16 cellular contexts compared by ENCODE assay signal in the genomic region with DNA sequence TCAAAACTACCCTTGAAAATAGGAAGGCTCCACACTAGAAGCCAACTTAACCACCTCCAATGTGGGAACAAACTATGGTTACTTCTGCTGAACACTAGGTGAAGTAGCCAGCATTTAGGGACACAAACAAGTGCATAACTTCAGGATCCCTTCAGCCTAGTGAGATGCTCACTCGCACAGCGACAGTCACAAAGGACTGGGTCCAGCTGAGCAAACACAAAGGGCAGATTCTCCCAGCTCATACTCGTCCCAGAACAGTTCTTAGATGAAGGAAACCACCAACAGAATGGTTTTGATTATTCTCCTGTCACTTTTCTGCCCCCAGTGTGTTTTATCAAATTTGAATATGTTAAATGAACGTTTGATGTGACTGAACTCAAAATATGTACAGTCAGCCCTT.
"Had no signal": no experiment of that assay in that cellular context is flagged by ENCODE, and none has a peak within 500 bp of the region (broad histone marks: within the 10 kb centered on the region; RNA-seq: fewer than 3 reads in every experiment).

No MANE protein-coding gene starts in this region.

- H3K4me1 ChIP-seq: parathyroid adenoma, tibial nerve, vagina had no signal

- H3K36me3 ChIP-seq: brain microvascular endothelial cell, tibial nerve, vagina had no signal

- H3K4me3 ChIP-seq: smooth muscle cell, tibial nerve, vagina had no signal

- H3K27me3 ChIP-seq: brain microvascular endothelial cell, tibial nerve, vagina had no signal

- ATAC-seq: activated CD8-positive, alpha-beta memory T cell treated with anti-CD3 and anti-CD28 coated beads, Interleukin-2, amount 10 ng/mL, durations not matched to agents 7 days and 5 days; activated naive CD4-positive, alpha-beta T cell treated with anti-CD3 and anti-CD28 coated beads, Interleukin-2, amount 50 U/mL, for 72 hours; activated T-cell treated with anti-CD3 and anti-CD28 coated beads, Interleukin-2, amount 50 U/mL, for 4 hours; left ventricle myocardium superior; right cardiac atrium had no signal

- DNase-seq: activated CD4-positive, alpha-beta T cell treated with anti-CD3 and anti-CD28 coated beads, Interleukin-2, amount 50 U/mL, for 48 hours; activated CD4-positive, CD25-positive, alpha-beta regulatory T cell treated with anti-CD3 and anti-CD28 coated beads, Interleukin-2, amount 50 U/mL, for 72 hours; activated CD8-positive, alpha-beta memory T cell treated with anti-CD3 and anti-CD28 coated beads, Interleukin-2, amount 10 ng/mL, durations not matched to agents 7 days and 5 days; activated effector memory CD4-positive, alpha-beta T cell treated with anti-CD3 and anti-CD28 coated beads, Interleukin-2, amount 50 U/mL, for 16 hours; activated T-cell treated with anti-CD3 and anti-CD28 coated beads, Interleukin-2, amount 50 U/mL, for 4 hours; brain microvascular endothelial cell; cerebellar nuclear complex; dermis blood vessel endothelial cell; islet precursor cell; left ventricle myocardium superior; right cardiac atrium had no signal

- H3K27ac ChIP-seq: brain microvascular endothelial cell, parathyroid adenoma, tibial nerve, vagina had no signal

- H3K9me3 ChIP-seq: tibial nerve, vagina had no signal
